14 cellular contexts compared by ENCODE assay signal in the genomic region with DNA sequence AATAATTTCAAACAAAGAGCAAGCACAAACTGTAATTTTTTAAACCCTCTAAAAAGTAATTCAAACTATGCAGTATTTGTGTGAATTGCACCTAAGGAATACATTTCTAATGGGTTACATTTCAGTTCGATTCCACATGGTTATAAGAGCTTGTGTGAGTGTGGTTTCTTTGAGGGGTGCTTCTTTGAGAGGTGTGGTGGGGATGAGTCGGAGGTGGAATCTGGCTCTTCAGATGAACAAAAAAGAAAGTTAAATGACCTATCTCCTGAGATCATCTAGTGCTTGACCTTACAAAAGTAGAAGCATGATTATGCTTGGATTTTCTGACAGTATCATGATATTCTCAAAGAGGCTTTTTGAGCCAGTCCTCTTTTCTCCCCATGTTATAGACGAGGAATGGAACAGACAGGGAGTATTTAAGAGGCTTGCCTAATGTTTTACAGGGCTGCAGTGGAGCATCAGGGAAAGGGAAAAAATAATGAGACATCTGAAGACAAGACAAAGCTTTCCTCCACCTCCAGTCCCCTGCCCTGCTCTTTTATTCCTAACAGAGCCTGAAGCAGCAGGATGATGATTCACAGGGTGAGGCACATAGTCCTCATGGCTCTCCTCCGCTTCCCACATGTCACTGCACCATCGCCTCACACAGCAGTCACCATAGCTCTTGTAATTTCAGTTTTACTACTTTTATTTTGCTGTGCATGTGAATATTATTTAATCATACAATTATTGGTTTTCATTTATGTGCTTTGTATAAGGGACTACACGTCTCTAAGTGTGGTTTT.
DNase-seq lines count a peak whose midpoint lies in the region; ATAC-seq and TF ChIP-seq lines count a peak whose summit lies in the region.
"Had no signal": no experiment of that assay in that cellular context is flagged by ENCODE, and none has a peak within 500 bp of the region (broad histone marks: within the 10 kb centered on the region; RNA-seq: fewer than 3 reads in every experiment).

No MANE protein-coding gene starts in this region.

- no peaks in the 10 kb centered on the region for H4K20me1 ChIP-seq in mammary epithelial cell (ENCODE audit: insufficient read depth, low read length)

- H3K9ac ChIP-seq in mammary epithelial cell (ENCODE audit: insufficient read depth, low read length), result peak overlapping the region; percentile 7

- H3K27me3 ChIP-seq in ACC112 (ENCODE audit: insufficient read depth, low read length) (no peaks in the 10 kb centered on the region), mammary epithelial cell (ENCODE audit: insufficient read depth, low read length) (no peaks in the 10 kb centered on the region)
- H3K27me3 ChIP-seq: adrenal gland, esophagus squamous epithelium had no signal

- ATAC-seq in HG03442 (IDR thresholded peaks at IDR 0.05; ENCODE audit: unreplicated experiment), result no peak
- no peak for ATAC-seq in omental fat pad (ENCODE audit: low FRiP score)

- CTCF ChIA-PET in mammary epithelial cell (lab: Charles Lee; ENCODE audit: low non-redundant PET), result no interaction called here

- TF ChIP-seq CTCF in HFF-Myc (IDR thresholded peaks at IDR 0.05; ENCODE audit: low read depth, low read length, missing control alignments) (no peak), mammary epithelial cell (conservative IDR thresholded peaks at IDR 0.05 in 1 of 2, IDR thresholded peaks at IDR 0.05 in 1 of 2; ENCODE audit: extremely low read depth in 1 of 2, insufficient read depth in 1 of 2, low read depth in 1 of 2, low read length in 2 of 2) (no peak), omental fat pad (IDR thresholded peaks at IDR 0.05) (no peak)

- no peaks in the 10 kb centered on the region for H3K9me3 ChIP-seq in mammary epithelial cell (replicated peaks; ENCODE audit: insufficient read depth, low read length)

- H3K4me1 ChIP-seq in ACC112 (ENCODE audit: control insufficient read depth, insufficient read depth, low read length, unreplicated experiment) (peaks cover 16% of the 10 kb centered on the region), mammary epithelial cell (ENCODE audit: insufficient read depth, low read length) (peaks cover 13% of the 10 kb centered on the region)
- H3K4me1 ChIP-seq: adrenal gland had no signal

- intact Hi-C loops in mammary epithelial cell (cut with micrococcal nuclease), result no loop called here

- H2AFZ ChIP-seq in ACC112 (ENCODE audit: low read length, unreplicated experiment), result no peak overlapping the region
- H2AFZ ChIP-seq in mammary epithelial cell (ENCODE audit: low read depth, low read length), result peak overlapping the region; percentile 22

- 52% methylated on average over 6 of the region's 6 CpGs for WGBS in mammary epithelial cell (ENCODE audit: low coverage, missing lambda C conversion rate)

- no peak overlapping the region for H3K4me3 ChIP-seq in ACC112 (ENCODE audit: low read depth, low read length)
- no peak overlapping the region for H3K4me3 ChIP-seq in HFF-Myc (replicated peaks; ENCODE audit: low read depth, low read length)
- H3K4me3 ChIP-seq in mammary epithelial cell (replicated peaks in 1 of 3; ENCODE audit: insufficient read depth in 1 of 3, low read depth in 2 of 3, low read length in 3 of 3), result no peak overlapping the region
- H3K4me3 ChIP-seq: adrenal gland, esophagus squamous epithelium had no signal

- in situ Hi-C loops in mammary epithelial cell (cut with MboI; ENCODE audit: low sequenced_read_pairs in 2 of 2), result no loop called here

- DNase-seq in HFF-Myc (ENCODE audit: extremely low read depth, low read depth) (peak; percentile 7), mammary epithelial cell (peak; percentile 76), kidney tubule cell (ENCODE audit: low spot score) (peak; percentile 74), NCI-H128 (lab: John Stamatoyannopoulos, UW; ENCODE audit: unreplicated experiment) (no peak), NCI-H1105 (lab: John Stamatoyannopoulos, UW) (no peak), omental fat pad (ENCODE audit: low spot score) (no peak)
- DNase-seq: activated CD4-positive, alpha-beta T cell treated with anti-CD3 and anti-CD28 coated beads for 4 hours; esophagus squamous epithelium; NCI-H1092; stimulated activated naive CD4-positive, alpha-beta T cell treated with Interleukin-2 at 50 U/mL for 16 hours had no signal

- no TSS peak for BruUV-seq in mammary epithelial cell (replicated peaks; lab: Mats Ljungman, UMichigan)

- H3K79me2 ChIP-seq in ACC112 (ENCODE audit: control insufficient read depth, insufficient read depth, low read length, unreplicated experiment), result peaks cover 3% of the 10 kb centered on the region
- H3K79me2 ChIP-seq in mammary epithelial cell (ENCODE audit: insufficient read depth, low read length), result peaks cover 8% of the 10 kb centered on the region

- peak overlapping the region; percentile 23; the same call in 1 of the 2 replicates for H3K27ac ChIP-seq in ACC112 (ENCODE audit: low read depth, low read length)
- H3K27ac ChIP-seq in mammary epithelial cell (ENCODE audit: insufficient read depth, low read depth, low read length), result peak overlapping the region; percentile 58
- H3K27ac ChIP-seq: adrenal gland, C4-2B, esophagus squamous epithelium had no signal

- dilution Hi-C loops in mammary epithelial cell (cut with HindIII; ENCODE audit: low sequenced_read_pairs), result no loop called here

- H3K36me3 ChIP-seq in ACC112 (ENCODE audit: insufficient read depth, low read length) (peaks cover 27% of the 10 kb centered on the region), mammary epithelial cell (ENCODE audit: insufficient read depth, low read length) (no peaks in the 10 kb centered on the region)
- H3K36me3 ChIP-seq: adrenal gland had no signal

- peak overlapping the region; percentile 66 for H3K4me2 ChIP-seq in mammary epithelial cell (ENCODE audit: insufficient read depth, low read depth, low read length)

Comparison
In these comparisons a context has a peak if more than half of its experiments do, and no peak if none do; other contexts are left out.
1. DNase-seq: peak in HFF-Myc (single experiment), mammary epithelial cell (single experiment) and kidney tubule cell (single experiment); none in NCI-H128 (single experiment), NCI-H1105 (single experiment) and omental fat pad (single experiment).